Comparison of ENCODE assay signal across 1 cellular context in the genomic region with DNA sequence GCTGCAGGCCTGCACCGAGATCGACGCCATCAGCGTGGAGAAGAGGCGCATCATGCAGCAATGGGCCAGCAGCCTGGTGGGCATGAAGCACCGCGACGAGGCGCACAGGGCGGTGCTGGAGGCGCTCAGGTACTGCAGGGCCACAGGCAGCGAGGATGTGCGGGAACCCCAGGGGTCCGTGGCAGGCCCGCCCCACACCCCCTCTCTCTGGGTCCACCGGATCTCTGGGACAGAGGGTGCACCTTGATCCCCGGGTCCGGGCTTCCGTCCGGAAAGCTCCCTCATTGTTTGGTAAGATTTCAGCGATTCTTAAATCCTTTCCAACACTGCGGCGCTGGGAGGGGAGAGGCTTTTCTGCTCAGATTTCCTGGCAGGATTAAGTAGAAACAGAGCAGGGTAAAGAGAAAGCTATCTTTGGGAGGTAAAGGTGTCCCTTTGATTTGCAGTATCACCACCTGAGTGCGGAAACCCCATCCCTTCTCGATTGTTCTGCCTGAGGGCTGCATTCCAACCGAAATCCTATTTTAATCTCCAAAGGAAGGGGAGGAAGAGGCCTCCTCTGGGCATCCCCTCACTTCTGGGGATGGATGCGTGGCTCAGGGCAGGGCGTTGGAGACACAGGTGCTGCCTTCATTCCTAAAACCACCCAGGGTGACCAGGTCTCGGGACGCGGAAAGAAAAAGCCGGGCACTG.
TF ChIP-seq lines count a peak whose summit lies in the region.

No MANE protein-coding gene starts in this region.

TF ChIP-seq in K562, 482 proteins besides CTCF, POLR2A, EP300 and RAD21:
- TF ChIP-seq, protein P1, sequence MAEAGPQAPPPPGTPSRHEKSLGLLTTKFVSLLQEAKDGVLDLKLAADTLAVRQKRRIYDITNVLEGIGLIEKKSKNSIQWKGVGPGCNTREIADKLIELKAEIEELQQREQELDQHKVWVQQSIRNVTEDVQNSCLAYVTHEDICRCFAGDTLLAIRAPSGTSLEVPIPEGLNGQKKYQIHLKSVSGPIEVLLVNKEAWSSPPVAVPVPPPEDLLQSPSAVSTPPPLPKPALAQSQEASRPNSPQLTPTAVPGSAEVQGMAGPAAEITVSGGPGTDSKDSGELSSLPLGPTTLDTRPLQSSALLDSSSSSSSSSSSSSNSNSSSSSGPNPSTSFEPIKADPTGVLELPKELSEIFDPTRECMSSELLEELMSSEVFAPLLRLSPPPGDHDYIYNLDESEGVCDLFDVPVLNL (CRISPR knock-in tag; IDR thresholded peaks at IDR 0.05; ENCODE audit: low read depth) = no peak
- TF ChIP-seq, protein P2, sequence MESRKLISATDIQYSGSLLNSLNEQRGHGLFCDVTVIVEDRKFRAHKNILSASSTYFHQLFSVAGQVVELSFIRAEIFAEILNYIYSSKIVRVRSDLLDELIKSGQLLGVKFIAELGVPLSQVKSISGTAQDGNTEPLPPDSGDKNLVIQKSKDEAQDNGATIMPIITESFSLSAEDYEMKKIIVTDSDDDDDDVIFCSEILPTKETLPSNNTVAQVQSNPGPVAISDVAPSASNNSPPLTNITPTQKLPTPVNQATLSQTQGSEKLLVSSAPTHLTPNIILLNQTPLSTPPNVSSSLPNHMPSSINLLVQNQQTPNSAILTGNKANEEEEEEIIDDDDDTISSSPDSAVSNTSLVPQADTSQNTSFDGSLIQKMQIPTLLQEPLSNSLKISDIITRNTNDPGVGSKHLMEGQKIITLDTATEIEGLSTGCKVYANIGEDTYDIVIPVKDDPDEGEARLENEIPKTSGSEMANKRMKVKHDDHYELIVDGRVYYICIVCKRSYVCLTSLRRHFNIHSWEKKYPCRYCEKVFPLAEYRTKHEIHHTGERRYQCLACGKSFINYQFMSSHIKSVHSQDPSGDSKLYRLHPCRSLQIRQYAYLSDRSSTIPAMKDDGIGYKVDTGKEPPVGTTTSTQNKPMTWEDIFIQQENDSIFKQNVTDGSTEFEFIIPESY (CRISPR knock-in tag; IDR thresholded peaks at IDR 0.05) = peak; percentile 92
